ENCODE assay signal across 11 cellular contexts in genomic region chr2:63790913-63791312, GRCh38. TPM values are rescaled to one million over a fixed set of nuclear protein-coding genes. Genes with fewer than 3 reads are reported as not detected.
DNase-seq lines count a peak whose midpoint lies in the region; ATAC-seq, FAIRE-seq and TF ChIP-seq lines count a peak whose summit lies in the region.
"Had no signal": no experiment of that assay in that cellular context is flagged by ENCODE, and none has a peak within 500 bp of the region (broad histone marks: within the 10 kb centered on the region; RNA-seq: fewer than 3 reads in every experiment).

No MANE protein-coding gene starts in this region.

- H3K4me3 ChIP-seq in RWPE2 (ENCODE audit: severe bottlenecking): no peak overlapping the region
- no peak overlapping the region for H3K4me3 ChIP-seq in fibroblast of villous mesenchyme (ENCODE audit: low read depth, low read length)
- H3K4me3 ChIP-seq in retinal pigment epithelial cell (ENCODE audit: low read length): no peak overlapping the region

- H3K4me1 ChIP-seq in RWPE2 (ENCODE audit: insufficient read depth, poor library complexity, severe bottlenecking): peaks cover 29% of the 10 kb centered on the region

- DNase-seq in GM03348 (ENCODE audit: low spot score) (peak; percentile 74), RWPE2 (ENCODE audit: low spot score) (no peak), fibroblast of villous mesenchyme (ENCODE audit: low read depth) (peak; percentile 92), retinal pigment epithelial cell (ENCODE audit: low read depth) (peak; percentile 48), D721Med (ENCODE audit: insufficient read length, low spot score) (no peak), posterior vena cava (ENCODE audit: low spot score) (no peak), NCI-H1694 treated with DMSO at 0.1 percent for 48 hours (lab: John Stamatoyannopoulos, UW) (no peak)
- DNase-seq: activated CD4-positive, alpha-beta memory T cell treated with anti-CD3 and anti-CD28 coated beads for 36 hours; DMS53 had no signal

- H3K27ac ChIP-seq in RWPE2 (ENCODE audit: poor library complexity, severe bottlenecking): peak overlapping the region; percentile 78

- no peaks in the 10 kb centered on the region for H3K36me3 ChIP-seq in RWPE2 (ENCODE audit: low read depth)

- no peaks in the 10 kb centered on the region for H3K27me3 ChIP-seq in RWPE2 (ENCODE audit: insufficient read depth, poor library complexity, severe bottlenecking)

- no peak for TF ChIP-seq CTCF in RWPE2 (IDR thresholded peaks at IDR 0.05; ENCODE audit: poor library complexity, severe bottlenecking)
- TF ChIP-seq CTCF in fibroblast of villous mesenchyme (IDR thresholded peaks at IDR 0.05; ENCODE audit: insufficient read depth, low read depth, low read length): no peak
- TF ChIP-seq CTCF in retinal pigment epithelial cell (conservative IDR thresholded peaks at IDR 0.05; ENCODE audit: low read depth, low read length): no peak
- TF ChIP-seq CTCF in D721Med (IDR thresholded peaks at IDR 0.05; ENCODE audit: insufficient read depth, missing control alignments): no peak

- ATAC-seq in RWPE2 (ENCODE audit: low read depth): peak; percentile 89
- ATAC-seq in GM21447 (IDR thresholded peaks at IDR 0.05; ENCODE audit: unreplicated experiment): no peak
- ATAC-seq: natural killer cell treated with Interleukin-12 subunit alpha and Interleukin-12 subunit beta and Interleukin-15 and Interleukin-18, amount 100 ng/mL, for 72 hours had no signal

- intact Hi-C loops in posterior vena cava (cut with DNase I): loop anchor here in 1 of 2 donors (2.0 kb wide), 1 partner anchor 14 kb away; no protein-coding TSS in a partner anchor

- no peaks in the 10 kb centered on the region for H3K9me3 ChIP-seq in RWPE2 (ENCODE audit: severe bottlenecking)

- no peak for FAIRE-seq in D721Med (lab: Jason Lieb, UNC)

RNA-seq across cellular contexts. Expression of gene UGP2, which starts 50.8 kb away (rescaled TPM):
- total RNA-seq in fibroblast of villous mesenchyme (148 and 221 TPM in 2 replicates), posterior vena cava (100 to 1,000 TPM; 204 to 217 TPM)

Comparison
In these comparisons a context has a peak if more than half of its experiments do, and no peak if none do; other contexts are left out.
1. DNase-seq: peak in GM03348 (single experiment), fibroblast of villous mesenchyme (single experiment) and retinal pigment epithelial cell (single experiment); none in RWPE2 (single experiment), D721Med (single experiment), posterior vena cava (single experiment) and NCI-H1694 treated with DMSO at 0.1 percent for 48 hours (single experiment).